ENCODE assay signal across 22 cellular contexts in the genomic region with DNA sequence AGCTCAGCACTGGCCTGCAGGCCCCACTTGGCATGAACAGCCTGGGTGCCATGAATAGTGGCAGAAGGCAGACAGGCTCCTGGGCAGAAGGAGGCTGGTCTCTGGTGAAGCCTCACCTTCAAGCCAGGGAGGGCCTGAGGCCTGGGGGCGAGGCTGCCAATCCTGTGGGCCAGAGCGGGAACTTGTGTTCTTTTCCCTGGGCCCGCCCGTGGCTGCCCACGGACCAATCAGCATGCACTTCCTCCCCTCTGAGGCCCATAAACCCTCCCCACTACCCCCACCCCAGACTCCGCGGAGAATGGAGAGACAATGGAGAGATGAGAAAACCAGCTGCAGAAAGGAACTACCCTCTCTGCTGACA.
"Had no signal": no experiment of that assay in that cellular context is flagged by ENCODE, and none has a peak within 500 bp of the region (broad histone marks: within the 10 kb centered on the region; RNA-seq: fewer than 3 reads in every experiment).

No MANE protein-coding gene starts in this region.

- H3K4me2 ChIP-seq: smooth muscle cell had no signal

- H3K4me1 ChIP-seq: left lung, sigmoid colon, uterus had no signal

- H3K27ac ChIP-seq: left lung, sigmoid colon, uterus, WERI-Rb-1 had no signal

- H3K9me3 ChIP-seq: sigmoid colon, uterus had no signal

- H3K4me3 ChIP-seq: left lung, lung, sigmoid colon, smooth muscle cell, uterus had no signal

- DNase-seq: activated CD4-positive, alpha-beta T cell treated with anti-CD3 and anti-CD28 coated beads, Interleukin-2, amount 10 ng/mL, durations not matched to agents 7 days and 5 days; activated CD4-positive, CD25-positive, alpha-beta regulatory T cell treated with anti-CD3 and anti-CD28 coated beads, Interleukin-2, amount 50 U/mL, for 72 hours; activated CD8-positive, alpha-beta memory T cell treated with anti-CD3 and anti-CD28 coated beads, Interleukin-2, amount 10 ng/mL, durations not matched to agents 7 days and 5 days; activated CD8-positive, alpha-beta T cell treated with anti-CD3 and anti-CD28 coated beads for 36 hours; activated naive CD4-positive, alpha-beta T cell treated with Interleukin-2 at 50 U/mL for 16 hours; activated naive CD8-positive, alpha-beta T cell treated with anti-CD3 and anti-CD28 coated beads, Interleukin-2, amount 10 ng/mL, durations not matched to agents 7 days and 5 days; activated T-cell treated with anti-CD3 and anti-CD28 coated beads for 4 hours; amygdala; erythroblast; foreskin fibroblast; naive thymus-derived CD4-positive, alpha-beta T cell; retina; sigmoid colon; stimulated activated CD4-positive, alpha-beta T cell treated with anti-CD3 and anti-CD28 coated beads, Interleukin-15, amount 100 ng/mL, for 24 hours; stimulated activated naive B cell treated with anti-CD40 and anti-IgM and Interleukin-4, amounts not matched to agents 10 μg/mL and 1 μg/mL and 100 μg/mL, for 72 hours; uterus; WERI-Rb-1 had no signal

- ATAC-seq: activated CD8-positive, alpha-beta memory T cell treated with anti-CD3 and anti-CD28 coated beads, Interleukin-2, amount 10 ng/mL, durations not matched to agents 7 days and 5 days; activated CD8-positive, alpha-beta T cell treated with anti-CD3 and anti-CD28 coated beads for 36 hours; left lung; naive thymus-derived CD4-positive, alpha-beta T cell; stimulated activated naive B cell treated with anti-CD40 and anti-IgM and Interleukin-4, amounts not matched to agents 10 μg/mL and 1 μg/mL and 100 μg/mL, for 72 hours had no signal

- FAIRE-seq: endometrium, TTC549 had no signal

- H3K27me3 ChIP-seq: left lung, sigmoid colon, uterus had no signal

- H3K36me3 ChIP-seq: left lung, sigmoid colon, uterus, WERI-Rb-1 had no signal
